ENCODE assay signal across 1 cellular context in the genomic region with DNA sequence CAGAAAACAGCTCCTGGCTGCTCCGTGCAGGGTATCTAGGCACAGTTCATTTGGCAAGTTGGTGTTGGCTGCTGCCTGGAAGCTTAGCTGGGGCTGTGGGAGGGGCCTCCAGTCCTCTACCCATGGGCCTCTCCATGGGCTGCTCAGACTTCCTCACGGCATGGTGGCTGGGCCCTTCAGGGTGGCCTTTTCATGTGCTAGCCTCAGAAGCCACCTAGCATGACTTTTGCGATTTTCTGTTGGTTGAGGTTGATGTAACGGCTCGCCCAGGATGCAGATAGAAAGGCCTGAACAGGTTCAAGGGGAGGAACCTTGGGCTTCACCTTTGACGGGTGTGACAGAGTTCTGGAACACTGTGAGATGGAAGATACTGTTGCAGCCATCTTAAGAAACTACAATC.
TF ChIP-seq lines count a peak whose summit lies in the region.

No MANE protein-coding gene starts in this region.

TF ChIP-seq in IMR-90, 13 proteins besides CTCF, POLR2A, EP300 and RAD21 (continued from another document):
- TF ChIP-seq, protein P1, sequence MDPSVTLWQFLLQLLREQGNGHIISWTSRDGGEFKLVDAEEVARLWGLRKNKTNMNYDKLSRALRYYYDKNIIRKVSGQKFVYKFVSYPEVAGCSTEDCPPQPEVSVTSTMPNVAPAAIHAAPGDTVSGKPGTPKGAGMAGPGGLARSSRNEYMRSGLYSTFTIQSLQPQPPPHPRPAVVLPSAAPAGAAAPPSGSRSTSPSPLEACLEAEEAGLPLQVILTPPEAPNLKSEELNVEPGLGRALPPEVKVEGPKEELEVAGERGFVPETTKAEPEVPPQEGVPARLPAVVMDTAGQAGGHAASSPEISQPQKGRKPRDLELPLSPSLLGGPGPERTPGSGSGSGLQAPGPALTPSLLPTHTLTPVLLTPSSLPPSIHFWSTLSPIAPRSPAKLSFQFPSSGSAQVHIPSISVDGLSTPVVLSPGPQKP (IDR thresholded peaks at IDR 0.05; ENCODE audit: borderline replicate concordance, low read depth, low read length): no peak
- TF ChIP-seq NFE2L2 (IDR thresholded peaks at IDR 0.05; ENCODE audit: low read depth, low read length): no peak
- no peak for TF ChIP-seq MAZ (IDR thresholded peaks at IDR 0.05; ENCODE audit: borderline replicate concordance, low read depth, low read length)
- TF ChIP-seq, protein P2, sequence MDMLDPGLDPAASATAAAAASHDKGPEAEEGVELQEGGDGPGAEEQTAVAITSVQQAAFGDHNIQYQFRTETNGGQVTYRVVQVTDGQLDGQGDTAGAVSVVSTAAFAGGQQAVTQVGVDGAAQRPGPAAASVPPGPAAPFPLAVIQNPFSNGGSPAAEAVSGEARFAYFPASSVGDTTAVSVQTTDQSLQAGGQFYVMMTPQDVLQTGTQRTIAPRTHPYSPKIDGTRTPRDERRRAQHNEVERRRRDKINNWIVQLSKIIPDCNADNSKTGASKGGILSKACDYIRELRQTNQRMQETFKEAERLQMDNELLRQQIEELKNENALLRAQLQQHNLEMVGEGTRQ (IDR thresholded peaks at IDR 0.05; ENCODE audit: low read depth, low read length): no peak
- no peak for TF ChIP-seq RFX5 (IDR thresholded peaks at IDR 0.05; ENCODE audit: low read depth, low read length)
- no peak for TF ChIP-seq MAFK (IDR thresholded peaks at IDR 0.05; ENCODE audit: low read depth, low read length)
